12 cellular contexts compared by ENCODE assay signal in the genomic region with DNA sequence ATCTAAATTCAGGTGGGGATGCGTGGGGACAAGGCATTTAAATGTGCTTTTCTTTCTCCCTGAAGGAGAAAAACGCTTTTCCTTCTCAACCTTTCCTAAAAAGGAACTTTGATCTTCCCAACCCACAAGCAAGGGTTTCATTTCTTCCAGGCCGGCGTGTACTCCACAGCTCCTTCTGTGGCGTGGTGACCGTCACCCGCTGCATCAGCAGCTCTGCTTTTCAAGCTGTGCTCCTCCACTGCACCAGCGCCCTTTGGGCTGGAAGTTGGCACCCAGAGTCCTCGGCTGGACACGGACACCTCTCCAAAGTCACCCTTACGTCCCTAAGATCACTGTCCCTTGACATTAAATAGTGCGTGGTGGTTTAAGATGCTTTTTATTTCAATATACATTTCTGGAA. TPM values are rescaled to one million over a fixed set of nuclear protein-coding genes. Genes with fewer than 3 reads are reported as not detected.
DNase-seq lines count a peak whose midpoint lies in the region; ATAC-seq and TF ChIP-seq lines count a peak whose summit lies in the region.
"Had no signal": no experiment of that assay in that cellular context is flagged by ENCODE, and none has a peak within 500 bp of the region (broad histone marks: within the 10 kb centered on the region; RNA-seq: fewer than 3 reads in every experiment).

No MANE protein-coding gene starts in this region.

- DNase-seq in Calu3 (no peak), SK-N-SH (no peak), osteocyte (ENCODE audit: extremely low spot score, unreplicated experiment) (no peak), NCI-H345 treated with DMSO at 0.1 percent for 48 hours (lab: John Stamatoyannopoulos, UW; ENCODE audit: unreplicated experiment) (no peak)
- no peak for DNase-seq in stimulated activated CD4-positive, alpha-beta T cell treated with anti-CD3 and anti-CD28 coated beads, Interleukin-4, amount 100 ng/mL, for 4 hours
- no peak for DNase-seq in activated T-cell treated with anti-CD3 and anti-CD28 coated beads, Interleukin-2, amount 50 U/mL, for 24 hours
- DNase-seq in stimulated activated CD4-positive, alpha-beta T cell treated with anti-CD3 and anti-CD28 coated beads, Interleukin-2, amount 100 ng/mL, for 48 hours: no peak
- DNase-seq: activated CD4-positive, alpha-beta T cell treated with anti-CD3 and anti-CD28 coated beads, Interleukin-2, amount 10 ng/mL, durations not matched to agents 24 days and 14 days; NK-92 treated with Interleukin-12 subunit alpha and Interleukin-12 subunit beta, amount 100 ng/mL, for 24 hours had no signal

- H3K9me3 Mint-ChIP-seq in Calu3 (ENCODE audit: low read depth, unreplicated experiment): no peaks in the 10 kb centered on the region
- no peaks in the 10 kb centered on the region for H3K9me3 Mint-ChIP-seq in osteocyte (ENCODE audit: unreplicated experiment)
- no peaks in the 10 kb centered on the region for H3K9me3 Mint-ChIP-seq in activated T-cell treated with anti-CD3 and anti-CD28 coated beads, Interleukin-2, amount 50 U/mL, for 24 hours
- H3K9me3 Mint-ChIP-seq: activated CD4-positive, alpha-beta T cell treated with anti-CD3 and anti-CD28 coated beads, Interleukin-2, amount 10 ng/mL, durations not matched to agents 24 days and 14 days; activated T-helper 2 cell treated with anti-CD3 and anti-CD28 coated beads, Interferon-gamma antibody, Interleukin-2, Interleukin-4, amounts not matched to agents 10 μg/mL and 5 μg/mL and 100 μg/mL, durations not matched to agents 14 hours and 24 hours and 36 hours had no signal

- no TSS peak for BruUV-seq in Calu3 (replicated peaks; lab: Mats Ljungman, UMichigan)

- H3K36me3 Mint-ChIP-seq in Calu3 (ENCODE audit: insufficient read depth, unreplicated experiment) (peaks cover 12% of the 10 kb centered on the region), osteocyte (ENCODE audit: unreplicated experiment) (no peaks in the 10 kb centered on the region)
- peaks cover 22% of the 10 kb centered on the region for H3K36me3 Mint-ChIP-seq in activated T-cell treated with anti-CD3 and anti-CD28 coated beads, Interleukin-2, amount 50 U/mL, for 24 hours (ENCODE audit: low read depth)

- peak overlapping the region in 1 of 2 experiments; percentile 88; a peak in 3 of 4 replicates for H3K27ac ChIP-seq in SK-N-SH (ENCODE audit: low read depth in 2 of 2, low read length in 1 of 2)
- peak overlapping the region in 3 of 4 donors; percentile 77 to 86 (median 78) for H3K27ac ChIP-seq in gastroesophageal sphincter

- TF ChIP-seq CTCF in Calu3 (IDR thresholded peaks at IDR 0.05; ENCODE audit: unreplicated experiment) (no peak), SK-N-SH (IDR thresholded peaks at IDR 0.05) (no peak), gastroesophageal sphincter (IDR thresholded peaks at IDR 0.05) (no peak), osteocyte (IDR thresholded peaks at IDR 0.05) (no peak)

- no peak overlapping the region for H2AFZ ChIP-seq in SK-N-SH (ENCODE audit: low read depth)

- intact Hi-C loops in Calu3 (cut with micrococcal nuclease; ENCODE audit: unreplicated experiment): loop anchor here (10.0 kb wide), 1 partner anchor 66 kb away; no protein-coding TSS in a partner anchor

- CTCF ChIA-PET in Calu3 (lab: Charles Lee) (interaction anchor here (0.9 to 1.5 kb wide), 4 partner anchors 8 to 163 kb away, joined by 3 to 7 read pairs (median 3); no protein-coding TSS in a partner anchor), SK-N-SH (lab: Yijun Ruan, JAX) (interaction anchor here (1.6 to 3.0 kb wide), 4 partner anchors 9 to 34 kb away, joined by 5 to 10 read pairs (median 7); no protein-coding TSS in a partner anchor)

- H3K9me2 ChIP-seq in SK-N-SH: no peaks in the 10 kb centered on the region

- H3K9me3 ChIP-seq in SK-N-SH: no peaks in the 10 kb centered on the region
- no peaks in the 10 kb centered on the region for H3K9me3 ChIP-seq in gastroesophageal sphincter

- TF ChIP-seq RAD21 in SK-N-SH (IDR thresholded peaks at IDR 0.05; ENCODE audit: low read length): no peak

- H3F3A ChIP-seq in SK-N-SH (replicated peaks; ENCODE audit: insufficient read depth): peaks cover 30% of the 10 kb centered on the region

- H4K20me1 ChIP-seq in SK-N-SH (ENCODE audit: insufficient read depth): no peaks in the 10 kb centered on the region; the same call in 1 of the 2 replicates

- TF ChIP-seq EP300 in SK-N-SH (IDR thresholded peaks at IDR 0.05; ENCODE audit: borderline replicate concordance in 1 of 2, low read depth in 1 of 2, low read length in 1 of 2) (no peak), gastroesophageal sphincter (IDR thresholded peaks at IDR 0.05) (no peak)

- H3K4me3 Mint-ChIP-seq in Calu3 (ENCODE audit: low read depth, unreplicated experiment): peak overlapping the region; percentile 63
- H3K4me3 Mint-ChIP-seq in osteocyte (ENCODE audit: unreplicated experiment): no peak overlapping the region
- H3K4me3 Mint-ChIP-seq in activated T-cell treated with anti-CD3 and anti-CD28 coated beads, Interleukin-2, amount 50 U/mL, for 24 hours: no peak overlapping the region
- H3K4me3 Mint-ChIP-seq: activated CD4-positive, alpha-beta T cell treated with anti-CD3 and anti-CD28 coated beads, Interleukin-2, amount 10 ng/mL, durations not matched to agents 24 days and 14 days had no signal

- no peak for TF ChIP-seq POLR2A in gastroesophageal sphincter (IDR thresholded peaks at IDR 0.05)

- H3K36me3 ChIP-seq in SK-N-SH (replicated peaks in 1 of 2; ENCODE audit: control insufficient read depth in 1 of 2, insufficient read depth in 2 of 2, low read length in 1 of 2) (peaks cover 0 to 4% of the 10 kb centered on the region in 2 experiments), gastroesophageal sphincter (no peaks in the 10 kb centered on the region)

- H3K27ac Mint-ChIP-seq in Calu3 (ENCODE audit: unreplicated experiment) (peak overlapping the region; percentile 82), osteocyte (ENCODE audit: unreplicated experiment) (peak overlapping the region; percentile 48)
- H3K27ac Mint-ChIP-seq in activated T-cell treated with anti-CD3 and anti-CD28 coated beads, Interleukin-2, amount 50 U/mL, for 24 hours: no peak overlapping the region
- H3K27ac Mint-ChIP-seq: activated CD4-positive, alpha-beta T cell treated with anti-CD3 and anti-CD28 coated beads, Interleukin-2, amount 10 ng/mL, durations not matched to agents 24 days and 14 days; activated T-helper 2 cell treated with anti-CD3 and anti-CD28 coated beads, Interferon-gamma antibody, Interleukin-2, Interleukin-4, amounts not matched to agents 10 μg/mL and 5 μg/mL and 100 μg/mL, durations not matched to agents 14 hours and 24 hours and 36 hours had no signal

- H3K4me3 ChIP-seq in SK-N-SH (ENCODE audit: low read depth in 2 of 2, low read length in 1 of 2): no peak overlapping the region
- H3K4me3 ChIP-seq in gastroesophageal sphincter: no peak overlapping the region
- H3K4me3 ChIP-seq: GM12878 had no signal

- H3K4me1 Mint-ChIP-seq in Calu3 (ENCODE audit: low read depth, unreplicated experiment): peaks cover 27% of the 10 kb centered on the region
- H3K4me1 Mint-ChIP-seq in osteocyte (ENCODE audit: unreplicated experiment): peaks cover 44% of the 10 kb centered on the region
- peaks cover 32% of the 10 kb centered on the region for H3K4me1 Mint-ChIP-seq in activated T-cell treated with anti-CD3 and anti-CD28 coated beads, Interleukin-2, amount 50 U/mL, for 24 hours (ENCODE audit: low read depth)

- peak overlapping the region; percentile 41 for H3K9ac ChIP-seq in SK-N-SH

- POLR2A ChIA-PET in SK-N-SH (lab: Yijun Ruan, JAX): no interaction called here

- WGBS in SK-N-SH (ENCODE audit: low lambda C conversion rate): 93% methylated on average over 12 of the region's 12 CpGs
- WGBS in gastroesophageal sphincter (ENCODE audit: low coverage in 1 of 2), 2 donors: 83 to 90% methylated on average over 2 to 7 of the region's 12 CpGs

- no peak for ATAC-seq in gastroesophageal sphincter
- ATAC-seq: GM12878 had no signal

- peak overlapping the region; percentile 77 for H3K4me2 ChIP-seq in SK-N-SH

- H3K27me3 Mint-ChIP-seq in Calu3 (ENCODE audit: unreplicated experiment) (no peaks in the 10 kb centered on the region), osteocyte (ENCODE audit: unreplicated experiment) (no peaks in the 10 kb centered on the region)
- no peaks in the 10 kb centered on the region for H3K27me3 Mint-ChIP-seq in activated T-cell treated with anti-CD3 and anti-CD28 coated beads, Interleukin-2, amount 50 U/mL, for 24 hours
- H3K27me3 Mint-ChIP-seq: activated CD4-positive, alpha-beta T cell treated with anti-CD3 and anti-CD28 coated beads, Interleukin-2, amount 10 ng/mL, durations not matched to agents 24 days and 14 days had no signal

- peaks cover 26% of the 10 kb centered on the region; the same call in 1 of the 2 replicates for H3K79me2 ChIP-seq in SK-N-SH (ENCODE audit: insufficient read depth)

- no peaks in the 10 kb centered on the region for H3K27me3 ChIP-seq in SK-N-SH (ENCODE audit: insufficient read depth)
- H3K27me3 ChIP-seq in gastroesophageal sphincter: no peaks in the 10 kb centered on the region

- H3K4me1 ChIP-seq in SK-N-SH (ENCODE audit: control insufficient read depth in 1 of 2, insufficient read depth in 2 of 2, low read depth in 1 of 2, low read length in 1 of 2) (peaks cover 2 to 31% of the 10 kb centered on the region in 2 experiments; a peak in 3 of 4 replicates), gastroesophageal sphincter (peaks cover 0 to 41% (median 25%) of the 10 kb centered on the region in 3 donors)

TF ChIP-seq in SK-N-SH, 30 proteins besides CTCF, POLR2A, EP300 and RAD21:
- TF ChIP-seq MEF2A (IDR thresholded peaks at IDR 0.05; ENCODE audit: borderline replicate concordance, low read depth): no peak
- TF ChIP-seq SIN3A (IDR thresholded peaks at IDR 0.05; ENCODE audit: borderline replicate concordance, low read depth, low read length): no peak
- TF ChIP-seq EZH2phosphoT487 (IDR thresholded peaks at IDR 0.05; ENCODE audit: borderline replicate concordance, low read depth): no peak
- no peak for TF ChIP-seq FOSL2 (IDR thresholded peaks at IDR 0.05; ENCODE audit: borderline replicate concordance, low read depth)
- TF ChIP-seq, protein P1, sequence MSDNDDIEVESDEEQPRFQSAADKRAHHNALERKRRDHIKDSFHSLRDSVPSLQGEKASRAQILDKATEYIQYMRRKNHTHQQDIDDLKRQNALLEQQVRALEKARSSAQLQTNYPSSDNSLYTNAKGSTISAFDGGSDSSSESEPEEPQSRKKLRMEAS (IDR thresholded peaks at IDR 0.05; ENCODE audit: low read depth): no peak
- no peak for TF ChIP-seq POLR2AphosphoS5 (IDR thresholded peaks at IDR 0.05; ENCODE audit: low read depth, low read length)

RNA-seq across cellular contexts. Expression of a gene that starts 54.3 kb away (rescaled TPM):
- total RNA-seq in Calu3 (2022) (17.6 and 17.7 TPM in 2 replicates), gastroesophageal sphincter (10 to 100 TPM; 10.1 to 22.7 (median 15.1) TPM), osteocyte (22.2 and 23.8 TPM in 2 replicates)
- polyA plus RNA-seq in SK-N-SH (2012; rRNA removed): 17.8 and 36.2 TPM in 2 replicates
- 19.9 and 27.1 TPM in 2 replicates for polyA plus RNA-seq in SK-N-SH (2012; cell fraction: cytosol; rRNA removed)
- 34.1 and 35.2 TPM in 2 replicates for polyA plus RNA-seq in SK-N-SH (2012; cell fraction: nucleus; rRNA removed)

RNA-seq across cellular contexts. Expression of a gene that starts 56.8 kb away (rescaled TPM):
- total RNA-seq in Calu3 (2022): 45.2 and 50.6 TPM in 2 replicates
- 42.3 and 54.4 TPM in 2 replicates for polyA plus RNA-seq in SK-N-SH (2012; rRNA removed)
- polyA plus RNA-seq in SK-N-SH (2012; cell fraction: cytosol; rRNA removed): 42.5 and 49.5 TPM in 2 replicates
- 23.5 and 24.9 TPM in 2 replicates for polyA plus RNA-seq in SK-N-SH (2012; cell fraction: nucleus; rRNA removed)
- 10 to 100 TPM; 20.2 to 32.3 (median 29.3) TPM for total RNA-seq in gastroesophageal sphincter
- 39.6 and 39.8 TPM in 2 replicates for total RNA-seq in osteocyte
